ENCODE assay signal across 11 cellular contexts in the genomic region with DNA sequence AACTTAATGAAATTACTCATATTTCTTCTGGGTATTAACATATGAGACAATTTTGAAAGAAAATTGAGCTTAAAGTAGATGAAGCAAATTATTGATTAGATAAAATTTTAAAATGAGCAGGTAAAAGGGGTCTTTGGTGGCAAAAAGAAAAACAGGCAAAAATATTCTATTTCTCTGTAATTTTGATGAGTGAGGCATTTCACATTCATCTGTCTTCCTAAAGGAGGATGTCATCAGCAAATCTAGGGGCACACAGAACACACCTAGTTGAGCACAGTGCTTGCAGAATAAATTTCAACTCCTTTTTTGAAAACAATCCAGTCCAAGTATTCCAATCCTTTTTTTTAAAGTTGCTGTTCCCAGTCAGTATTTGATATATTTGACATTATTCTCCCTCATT. TPM values are rescaled to one million over a fixed set of nuclear protein-coding genes. Genes with fewer than 3 reads are reported as not detected.
"Had no signal": no experiment of that assay in that cellular context is flagged by ENCODE, and none has a peak within 500 bp of the region (broad histone marks: within the 10 kb centered on the region; RNA-seq: fewer than 3 reads in every experiment).

No MANE protein-coding gene starts in this region.

- DNase-seq: GM23248, GOT3, H7, H9, HCEC 1CT, HFFc6 had no signal

- H3K4me1 ChIP-seq: HAP-1 had no signal

- FAIRE-seq: H1 had no signal

- ATAC-seq: GM23338, HCT116 had no signal

- H3K4me2 ChIP-seq: GM23338 had no signal

- H3K36me3 ChIP-seq: HAP-1 had no signal

- H3K4me3 ChIP-seq: GM23248, GM23338, HAP-1 had no signal

- H3K9ac ChIP-seq: GM23248 had no signal

- H2AFZ ChIP-seq: GM23248, GM23338 had no signal

- H3K27ac ChIP-seq: GM23248 had no signal

RNA-seq across cellular contexts. Expression of gene ALDOB, which starts 20.7 kb away (rescaled TPM):
- total RNA-seq: GM23248, GM23338, H1, H4, H7, H9, HFFc6 had no signal
- polyA plus RNA-seq: GM23338, H1 had no signal

RNA-seq across cellular contexts. Expression of gene BAAT, which starts 30.0 kb away (rescaled TPM):
- total RNA-seq: GM23248, H4 had no signal
